15 cellular contexts compared by ENCODE assay signal in the genomic region with DNA sequence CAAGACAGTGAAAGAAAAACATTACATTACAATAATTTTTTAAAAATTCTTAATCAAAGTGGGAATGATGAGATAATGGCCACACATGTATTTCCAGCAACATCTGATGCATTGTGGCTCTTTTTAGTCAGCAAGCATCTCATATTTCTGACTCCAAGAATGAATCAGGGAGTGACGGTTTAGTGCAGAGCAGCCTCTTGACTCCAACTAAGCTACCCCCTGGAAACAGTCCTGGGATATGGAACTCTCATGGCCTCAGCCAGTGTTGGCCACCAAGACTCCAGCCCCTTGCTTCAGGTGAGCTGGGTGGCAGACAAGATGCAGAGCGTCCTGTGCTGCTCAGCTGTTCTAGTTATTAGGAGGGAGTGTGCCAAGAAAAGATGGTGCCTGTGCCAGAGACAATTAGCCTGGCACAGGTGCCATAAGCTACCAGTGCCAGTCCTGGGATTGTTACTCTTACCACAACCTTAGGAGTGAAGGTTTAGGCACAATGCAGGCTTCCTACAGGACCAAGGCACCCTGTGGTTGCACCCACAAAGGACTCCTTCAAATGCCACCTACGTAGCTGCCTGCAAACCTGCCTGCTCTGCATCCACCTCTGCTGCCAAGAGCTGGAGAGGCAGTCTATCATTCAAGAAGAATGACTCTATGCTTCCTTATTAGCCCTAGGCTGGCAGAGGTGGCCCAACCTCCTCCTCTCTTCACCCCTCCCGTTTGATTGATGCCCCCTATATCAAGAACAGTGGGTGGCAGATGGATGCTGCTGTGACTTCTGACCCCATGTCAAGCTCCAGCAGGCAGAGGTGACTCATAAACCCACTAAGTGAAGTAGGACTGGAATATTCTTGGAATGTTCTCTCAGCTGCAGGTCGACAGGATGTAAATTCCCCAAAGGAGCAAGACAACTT. TPM values are rescaled to one million over a fixed set of nuclear protein-coding genes. Genes with fewer than 3 reads are reported as not detected.
DNase-seq lines count a peak whose midpoint lies in the region; ATAC-seq and TF ChIP-seq lines count a peak whose summit lies in the region.
"Had no signal": no experiment of that assay in that cellular context is flagged by ENCODE, and none has a peak within 500 bp of the region (broad histone marks: within the 10 kb centered on the region; RNA-seq: fewer than 3 reads in every experiment).

No MANE protein-coding gene starts in this region.

- no peak overlapping the region for H3K9ac ChIP-seq in endodermal cell (ENCODE audit: extremely low read depth, low read length, poor library complexity, severe bottlenecking)

- H3K27ac Mint-ChIP-seq in T-cell (no peak overlapping the region), endodermal cell (no peak overlapping the region)
- H3K27ac Mint-ChIP-seq: activated CD4-positive, alpha-beta memory T cell treated with anti-CD3 and anti-CD28 coated beads, Interleukin-2, amount 10 ng/mL, durations not matched to agents 7 days and 5 days; activated naive CD4-positive, alpha-beta T cell treated with anti-CD3 and anti-CD28 coated beads for 36 hours; T-helper 1 cell treated with Interleukin-12 subunit alpha and Interleukin-12 subunit beta and Interleukin-4 antibody, amounts not matched to agents 30 μg/mL and 1 μg/mL, for 36 hours had no signal

- H3K9me3 ChIP-seq in heart left ventricle (no peaks in the 10 kb centered on the region), endodermal cell (ENCODE audit: control insufficient read depth, low read length) (no peaks in the 10 kb centered on the region), suprapubic skin (no peaks in the 10 kb centered on the region)
- H3K9me3 ChIP-seq: thoracic aorta had no signal

- POLR2A ChIA-PET in T-cell (lab: Charles Lee), result no interaction called here

- no peak overlapping the region for H3K4me3 Mint-ChIP-seq in T-cell
- no peak overlapping the region for H3K4me3 Mint-ChIP-seq in endodermal cell
- H3K4me3 Mint-ChIP-seq: activated CD4-positive, alpha-beta memory T cell treated with anti-CD3 and anti-CD28 coated beads, Interleukin-2, amount 10 ng/mL, durations not matched to agents 7 days and 5 days; activated naive CD4-positive, alpha-beta T cell treated with anti-CD3 and anti-CD28 coated beads for 36 hours; T-helper 1 cell treated with Interleukin-12 subunit alpha and Interleukin-12 subunit beta and Interleukin-4 antibody, amounts not matched to agents 30 μg/mL and 1 μg/mL, for 36 hours had no signal

- H3K4me1 Mint-ChIP-seq in T-cell (no peaks in the 10 kb centered on the region), endodermal cell (no peaks in the 10 kb centered on the region)
- H3K4me1 Mint-ChIP-seq: activated CD4-positive, alpha-beta memory T cell treated with anti-CD3 and anti-CD28 coated beads, Interleukin-2, amount 10 ng/mL, durations not matched to agents 7 days and 5 days had no signal

- H3K4me1 ChIP-seq in heart left ventricle, result peaks cover 0 to 14% (median 0%) of the 10 kb centered on the region in 12 donors
- no peaks in the 10 kb centered on the region for H3K4me1 ChIP-seq in endodermal cell (ENCODE audit: control insufficient read depth, insufficient read depth, low read length)
- peaks cover 4% of the 10 kb centered on the region for H3K4me1 ChIP-seq in suprapubic skin

- DNase-seq in heart left ventricle, result no peak
- DNase-seq in left cardiac atrium, result no peak
- peak; percentile 37 to 44 for DNase-seq in SW 1271 (lab: John Stamatoyannopoulos, UW)
- peak; percentile 75 for DNase-seq in fibroblast of peridontal ligament (ENCODE audit: extremely low read depth)
- no peak for DNase-seq in T-cell
- DNase-seq in AML-193 (lab: John Stamatoyannopoulos, UW), result no peak
- no peak for DNase-seq in endodermal cell
- no peak for DNase-seq in suprapubic skin (ENCODE audit: low spot score in 2 of 2)
- DNase-seq: activated CD4-positive, alpha-beta memory T cell treated with anti-CD3 and anti-CD28 coated beads, Interleukin-2, amount 10 ng/mL, durations not matched to agents 7 days and 5 days; activated naive CD4-positive, alpha-beta T cell treated with anti-CD3 and anti-CD28 coated beads for 36 hours; NCI-H1694; NK-92 treated with Interleukin-12 subunit alpha and Interleukin-12 subunit beta, amount 100 ng/mL, for 24 hours; retina had no signal

- no peak overlapping the region for H3K4me3 ChIP-seq in heart left ventricle
- no peak overlapping the region for H3K4me3 ChIP-seq in endodermal cell (ENCODE audit: low read length)
- no peak overlapping the region for H3K4me3 ChIP-seq in suprapubic skin
- H3K4me3 ChIP-seq: thoracic aorta had no signal

- H3K27me3 ChIP-seq in heart left ventricle (no peaks in the 10 kb centered on the region), endodermal cell (ENCODE audit: control insufficient read depth, insufficient read depth, low read length, poor library complexity, severe bottlenecking) (no peaks in the 10 kb centered on the region), suprapubic skin (no peaks in the 10 kb centered on the region)

- TF ChIP-seq CTCF in heart left ventricle (IDR thresholded peaks at IDR 0.05), result no peak
- no peak for TF ChIP-seq CTCF in endodermal cell (conservative IDR thresholded peaks at IDR 0.05)
- no peak for TF ChIP-seq CTCF in suprapubic skin (IDR thresholded peaks at IDR 0.05)

- CTCF ChIA-PET in T-cell (lab: Charles Lee), result no interaction called here

- TF ChIP-seq EP300 in suprapubic skin (IDR thresholded peaks at IDR 0.05), result no peak

- H3K36me3 ChIP-seq in heart left ventricle, result peaks cover 0 to 9% (median 0%) of the 10 kb centered on the region in 9 donors
- H3K36me3 ChIP-seq in endodermal cell (ENCODE audit: control insufficient read depth, insufficient read depth, low read length), result no peaks in the 10 kb centered on the region
- no peaks in the 10 kb centered on the region for H3K36me3 ChIP-seq in suprapubic skin
- H3K36me3 ChIP-seq: thoracic aorta had no signal

- H3K27ac ChIP-seq in heart left ventricle (no peak overlapping the region), endodermal cell (ENCODE audit: low read depth, low read length) (no peak overlapping the region), suprapubic skin (no peak overlapping the region)
- H3K27ac ChIP-seq: thoracic aorta had no signal

- H3K36me3 Mint-ChIP-seq in T-cell (no peaks in the 10 kb centered on the region), endodermal cell (ENCODE audit: low read depth) (no peaks in the 10 kb centered on the region)

- H3K9me3 Mint-ChIP-seq in T-cell (peaks cover 0 to 19% (median 0%) of the 10 kb centered on the region in 3 donors), endodermal cell (no peaks in the 10 kb centered on the region)
- H3K9me3 Mint-ChIP-seq: activated CD4-positive, alpha-beta memory T cell treated with anti-CD3 and anti-CD28 coated beads, Interleukin-2, amount 10 ng/mL, durations not matched to agents 7 days and 5 days; activated naive CD4-positive, alpha-beta T cell treated with anti-CD3 and anti-CD28 coated beads for 36 hours; T-helper 1 cell treated with Interleukin-12 subunit alpha and Interleukin-12 subunit beta and Interleukin-4 antibody, amounts not matched to agents 30 μg/mL and 1 μg/mL, for 36 hours had no signal

- H3K27me3 Mint-ChIP-seq in T-cell (no peaks in the 10 kb centered on the region), endodermal cell (ENCODE audit: insufficient read depth) (no peaks in the 10 kb centered on the region)
- H3K27me3 Mint-ChIP-seq: activated CD4-positive, alpha-beta memory T cell treated with anti-CD3 and anti-CD28 coated beads, Interleukin-2, amount 10 ng/mL, durations not matched to agents 7 days and 5 days had no signal

- no peak for TF ChIP-seq POLR2A in heart left ventricle (IDR thresholded peaks at IDR 0.05)
- no peak for TF ChIP-seq POLR2A in suprapubic skin (IDR thresholded peaks at IDR 0.05)

- WGBS in heart left ventricle, 4 donors, result 65 to 77% (median 69%) methylated on average over 5 of the region's 5 CpGs
- 56 to 80% methylated on average over 2 to 5 of the region's 5 CpGs for WGBS in endodermal cell (ENCODE audit: insufficient coverage in 1 of 2, insufficient read length in 1 of 2), 2 experiments
- 48% methylated on average over 4 of the region's 5 CpGs for WGBS in suprapubic skin

- intact Hi-C loops in heart left ventricle (cut with DNase I) (no loop called here), left cardiac atrium (cut with DNase I) (no loop called here)

- peak in 3 of 4 donors; percentile 13 to 23 (median 22) for ATAC-seq in heart left ventricle
- ATAC-seq in left cardiac atrium, result no peak
- ATAC-seq in T-cell (replicated peaks in 1 of 4), result no peak

RNA-seq across cellular contexts. Expression of a gene that starts 6.0 kb away (rescaled TPM):
- total RNA-seq in heart left ventricle, result 1 to 10 TPM; 1.2 to 3.3 (median 2.3) TPM
- 1 to 10 TPM; 1.1 to 3.8 TPM for polyA plus RNA-seq in heart left ventricle
- total RNA-seq in left cardiac atrium, result 1 to 10 TPM; 2.1 to 2.2 TPM
- total RNA-seq in T-cell, result not detected
- total RNA-seq in endodermal cell, result 1 to 10 TPM in 1 of 2 donors, under 1 TPM in 1; 0.90 to 1.7 TPM
- 1.4 TPM for polyA plus RNA-seq in endodermal cell (2013, experiment 1 of 2)
- 1.7 TPM for polyA plus RNA-seq in endodermal cell (2013, experiment 2 of 2)
- total RNA-seq in suprapubic skin, result 1 to 10 TPM; 1.7 to 6.4 (median 2.5) TPM
- total RNA-seq: activated CD4-positive, alpha-beta memory T cell treated with anti-CD3 and anti-CD28 coated beads, Interleukin-2, amount 10 ng/mL, durations not matched to agents 7 days and 5 days; activated naive CD4-positive, alpha-beta T cell treated with anti-CD3 and anti-CD28 coated beads for 36 hours had no signal

Comparison
In these comparisons a context has a peak if more than half of its experiments do, and no peak if none do; other contexts are left out.
1. ATAC-seq: peak in heart left ventricle (3 of 4); none in left cardiac atrium (0 of 2) and T-cell (0 of 4).
2. DNase-seq: peak in SW 1271 (2 of 2) and fibroblast of peridontal ligament (single experiment); none in heart left ventricle (0 of 5), left cardiac atrium (single experiment), T-cell (0 of 34), AML-193 (0 of 2), endodermal cell (single experiment) and suprapubic skin (0 of 2).